In genomic region chr1:233172201-233172600, GRCh38 we compare ENCODE assay signal across 10 cellular contexts.
DNase-seq lines count a peak whose midpoint lies in the region; ATAC-seq and TF ChIP-seq lines count a peak whose summit lies in the region.
"Had no signal": no experiment of that assay in that cellular context is flagged by ENCODE, and none has a peak within 500 bp of the region (broad histone marks: within the 10 kb centered on the region; RNA-seq: fewer than 3 reads in every experiment).

No MANE protein-coding gene starts in this region.

- DNase-seq in DND-41 (no peak), LNCaP clone FGC (ENCODE audit: low read depth) (peak; percentile 39), adipocyte (ENCODE audit: low read depth) (peak; percentile 45), left lobe of liver (ENCODE audit: low spot score) (no peak), cortex of kidney (lab: John Stamatoyannopoulos, UW) (no peak), GOT3 (lab: John Stamatoyannopoulos, UW) (no peak)
- no peak for DNase-seq in activated T-cell treated with anti-CD3 and anti-CD28 coated beads, Interleukin-2, amount 50 U/mL, for 72 hours
- DNase-seq: stimulated activated CD4-positive, alpha-beta T cell treated with anti-CD3 and anti-CD28 coated beads, Interleukin-2, amount 100 ng/mL, for 48 hours had no signal

- H3K9me3 ChIP-seq in DND-41 (ENCODE audit: insufficient read depth, low read length, severe bottlenecking) (no peaks in the 10 kb centered on the region), adipocyte (ENCODE audit: control insufficient read depth, low read length) (peaks cover 5% of the 10 kb centered on the region)

- ATAC-seq in DND-41 (ENCODE audit: insufficient read depth, low read depth) = no peak; the same call in 2 of the 3 replicates
- ATAC-seq in left lobe of liver = peak; percentile 76
- no peak for ATAC-seq in activated T-cell treated with anti-CD3 and anti-CD28 coated beads, Interleukin-2, amount 50 U/mL, for 72 hours (replicated peaks in 1 of 2)
- no peak for ATAC-seq in HG03175 (IDR thresholded peaks at IDR 0.05; ENCODE audit: unreplicated experiment)
- ATAC-seq: activated naive CD4-positive, alpha-beta T cell treated with anti-CD3 and anti-CD28 coated beads, Interleukin-2, amount 50 U/mL, for 72 hours had no signal

- no peaks in the 10 kb centered on the region for H3K79me2 ChIP-seq in DND-41 (ENCODE audit: insufficient read depth, low read length)

- no peaks in the 10 kb centered on the region for H3K27me3 Mint-ChIP-seq in activated T-cell treated with anti-CD3 and anti-CD28 coated beads, Interleukin-2, amount 50 U/mL, for 72 hours (ENCODE audit: low read depth)

- no peaks in the 10 kb centered on the region for H3K4me1 ChIP-seq in DND-41 (ENCODE audit: insufficient read depth, low read length)
- no peaks in the 10 kb centered on the region for H3K4me1 ChIP-seq in adipocyte (ENCODE audit: control insufficient read depth, insufficient read depth, low read length)

- no peaks in the 10 kb centered on the region for H3K4me1 Mint-ChIP-seq in activated T-cell treated with anti-CD3 and anti-CD28 coated beads, Interleukin-2, amount 50 U/mL, for 72 hours (ENCODE audit: low read depth)

- no peak overlapping the region for H3K27ac ChIP-seq in DND-41 (ENCODE audit: low read length)

- H3K36me3 ChIP-seq in DND-41 (ENCODE audit: insufficient read depth, low read length) = peaks cover 22% of the 10 kb centered on the region; the same call in 1 of the 2 replicates
- H3K36me3 ChIP-seq in adipocyte (ENCODE audit: control insufficient read depth, insufficient read depth, low read length, severe bottlenecking) = peaks cover 34% of the 10 kb centered on the region

- no peak overlapping the region for H3K4me3 Mint-ChIP-seq in activated T-cell treated with anti-CD3 and anti-CD28 coated beads, Interleukin-2, amount 50 U/mL, for 72 hours

- no peaks in the 10 kb centered on the region for H4K20me1 ChIP-seq in DND-41 (ENCODE audit: insufficient read depth, low read length)

- H3K4me3 ChIP-seq in DND-41 (ENCODE audit: low read depth in 1 of 2, low read length in 2 of 2) (no peak overlapping the region), LNCaP clone FGC (ENCODE audit: low read depth, low read length) (no peak overlapping the region), adipocyte (ENCODE audit: low read length) (no peak overlapping the region)

- H3K27ac Mint-ChIP-seq in activated T-cell treated with anti-CD3 and anti-CD28 coated beads, Interleukin-2, amount 50 U/mL, for 72 hours = no peak overlapping the region
- H3K27ac Mint-ChIP-seq: activated naive CD4-positive, alpha-beta T cell treated with anti-CD3 and anti-CD28 coated beads, Interleukin-2, amount 50 U/mL, for 72 hours had no signal

- no peak overlapping the region for H3K4me2 ChIP-seq in DND-41 (ENCODE audit: insufficient read depth, low read length)

- no peaks in the 10 kb centered on the region for H3K9me3 Mint-ChIP-seq in activated T-cell treated with anti-CD3 and anti-CD28 coated beads, Interleukin-2, amount 50 U/mL, for 72 hours

- H3K27me3 ChIP-seq in DND-41 (ENCODE audit: insufficient read depth, low read length, poor library complexity) (no peaks in the 10 kb centered on the region), adipocyte (replicated peaks; ENCODE audit: control insufficient read depth, insufficient read depth, low read length) (no peaks in the 10 kb centered on the region)

- TF ChIP-seq CTCF in DND-41 (IDR thresholded peaks at IDR 0.05; ENCODE audit: borderline replicate concordance, extremely low read depth, low read length, poor library complexity, severe bottlenecking) (peak; percentile 53), LNCaP clone FGC (IDR thresholded peaks at IDR 0.05; ENCODE audit: control insufficient read depth, extremely low read depth, insufficient read depth) (peak; percentile 42)

- peaks cover 12 to 37% of the 10 kb centered on the region in 2 donors for H3K36me3 Mint-ChIP-seq in activated T-cell treated with anti-CD3 and anti-CD28 coated beads, Interleukin-2, amount 50 U/mL, for 72 hours (ENCODE audit: insufficient read depth in 2 of 2)

- H3K9ac ChIP-seq in DND-41 (ENCODE audit: low read depth, low read length) (no peak overlapping the region), adipocyte (ENCODE audit: low read length) (no peak overlapping the region)

- H2AFZ ChIP-seq in DND-41 (ENCODE audit: low read depth, low read length) = no peak overlapping the region

Comparison
In these comparisons a context has a peak if more than half of its experiments do, and no peak if none do; other contexts are left out.
1. DNase-seq: peak in LNCaP clone FGC (single experiment) and adipocyte (single experiment); none in DND-41 (single experiment), left lobe of liver (single experiment), cortex of kidney (single experiment), activated T-cell treated with anti-CD3 and anti-CD28 coated beads, Interleukin-2, amount 50 U/mL, for 72 hours (0 of 2) and GOT3 (single experiment).